18 cellular contexts compared by ENCODE assay signal in genomic region chr14:94770815-94771190, GRCh38. TPM values are rescaled to one million over a fixed set of nuclear protein-coding genes. Genes with fewer than 3 reads are reported as not detected.
DNase-seq lines count a peak whose midpoint lies in the region; ATAC-seq and TF ChIP-seq lines count a peak whose summit lies in the region.
"Had no signal": no experiment of that assay in that cellular context is flagged by ENCODE, and none has a peak within 500 bp of the region (broad histone marks: within the 10 kb centered on the region; RNA-seq: fewer than 3 reads in every experiment).

No MANE protein-coding gene starts in this region.

- H3K14ac ChIP-seq in mesenchymal stem cell (ENCODE audit: low read length in 2 of 2) = no peak overlapping the region

- H3K18ac ChIP-seq in mesenchymal stem cell (ENCODE audit: low read depth in 1 of 2, low read length in 2 of 2) = no peak overlapping the region

- no peak overlapping the region for H2BK15ac ChIP-seq in mesenchymal stem cell (ENCODE audit: low read depth, poor library complexity, severe bottlenecking)

- H3K27ac ChIP-seq in mesenchymal stem cell (ENCODE audit: low read length, poor library complexity, severe bottlenecking) (no peak overlapping the region), brain microvascular endothelial cell (no peak overlapping the region)
- H3K27ac ChIP-seq: ovary, vagina had no signal

- no peak overlapping the region for H3K23ac ChIP-seq in mesenchymal stem cell (ENCODE audit: low read length in 2 of 2)

- H3K4me1 ChIP-seq in mesenchymal stem cell (ENCODE audit: control insufficient read depth, insufficient read depth, low read depth, low read length) = peaks cover 29% of the 10 kb centered on the region

- no peak overlapping the region for H3K4ac ChIP-seq in mesenchymal stem cell (ENCODE audit: low read depth in 1 of 2, low read length in 2 of 2)

- no peak for ATAC-seq in HG03025 (IDR thresholded peaks at IDR 0.05; ENCODE audit: low FRiP score, unreplicated experiment)
- ATAC-seq: PC-3 had no signal

- peaks cover 0 to 15% of the 10 kb centered on the region in 2 experiments for H3K36me3 ChIP-seq in mesenchymal stem cell (ENCODE audit: control insufficient read depth in 1 of 2, insufficient read depth in 2 of 2, low read depth in 1 of 2, low read length in 2 of 2)
- no peaks in the 10 kb centered on the region for H3K36me3 ChIP-seq in brain microvascular endothelial cell (replicated peaks)
- H3K36me3 ChIP-seq: ovary, vagina had no signal

- no peak overlapping the region for H3K27ac Mint-ChIP-seq in activated naive CD4-positive, alpha-beta T cell treated with anti-CD3 and anti-CD28 coated beads, Interleukin-2, amount 50 U/mL, for 24 hours
- no peak overlapping the region for H3K27ac Mint-ChIP-seq in activated T-helper 2 cell treated with anti-CD3 and anti-CD28 coated beads, Interferon-gamma antibody, Interleukin-2, Interleukin-4, amounts not matched to agents 10 μg/mL and 5 μg/mL and 100 μg/mL, durations not matched to agents 14 hours and 24 hours and 36 hours

- 6% methylated on average over 4 of the region's 9 CpGs for WGBS in mesenchymal stem cell

- no peak for TF ChIP-seq CTCF in brain microvascular endothelial cell (IDR thresholded peaks at IDR 0.05; ENCODE audit: low read depth, low read length, missing control alignments)

- no peak overlapping the region for H4K91ac ChIP-seq in mesenchymal stem cell (ENCODE audit: low read length)

- no peaks in the 10 kb centered on the region for H3K9me3 Mint-ChIP-seq in activated naive CD4-positive, alpha-beta T cell treated with anti-CD3 and anti-CD28 coated beads, Interleukin-2, amount 50 U/mL, for 24 hours
- H3K9me3 Mint-ChIP-seq in activated T-helper 2 cell treated with anti-CD3 and anti-CD28 coated beads, Interferon-gamma antibody, Interleukin-2, Interleukin-4, amounts not matched to agents 10 μg/mL and 5 μg/mL and 100 μg/mL, durations not matched to agents 14 hours and 24 hours and 36 hours = no peaks in the 10 kb centered on the region

- H3K4me3 ChIP-seq in mesenchymal stem cell (ENCODE audit: insufficient read depth in 1 of 2, low read depth in 1 of 2, low read length in 2 of 2) = peak overlapping the region in 1 of 2 experiments; percentile 87
- no peak overlapping the region for H3K4me3 ChIP-seq in brain microvascular endothelial cell (ENCODE audit: low read depth, low read length)

- no peak overlapping the region for H3K4me2 ChIP-seq in mesenchymal stem cell (ENCODE audit: low read length, poor library complexity, severe bottlenecking)

- no peaks in the 10 kb centered on the region for H3K36me3 Mint-ChIP-seq in activated naive CD4-positive, alpha-beta T cell treated with anti-CD3 and anti-CD28 coated beads, Interleukin-2, amount 50 U/mL, for 24 hours
- H3K36me3 Mint-ChIP-seq in activated T-helper 2 cell treated with anti-CD3 and anti-CD28 coated beads, Interferon-gamma antibody, Interleukin-2, Interleukin-4, amounts not matched to agents 10 μg/mL and 5 μg/mL and 100 μg/mL, durations not matched to agents 14 hours and 24 hours and 36 hours (ENCODE audit: low read depth) = peaks cover 7% of the 10 kb centered on the region

- H3K27me3 ChIP-seq in mesenchymal stem cell (ENCODE audit: control insufficient read depth in 1 of 2, insufficient read depth in 1 of 2, low read length in 2 of 2) (peaks cover 13 to 94% of the 10 kb centered on the region in 2 experiments), brain microvascular endothelial cell (replicated peaks) (peaks cover 93% of the 10 kb centered on the region)

- H3K27me3 Mint-ChIP-seq in activated naive CD4-positive, alpha-beta T cell treated with anti-CD3 and anti-CD28 coated beads, Interleukin-2, amount 50 U/mL, for 24 hours = peaks cover 53% of the 10 kb centered on the region
- H3K27me3 Mint-ChIP-seq in activated T-helper 2 cell treated with anti-CD3 and anti-CD28 coated beads, Interferon-gamma antibody, Interleukin-2, Interleukin-4, amounts not matched to agents 10 μg/mL and 5 μg/mL and 100 μg/mL, durations not matched to agents 14 hours and 24 hours and 36 hours (ENCODE audit: low read depth) = peaks cover 80% of the 10 kb centered on the region

- H2AFZ ChIP-seq in mesenchymal stem cell (ENCODE audit: low read depth, low read length) = no peak overlapping the region

- no peaks in the 10 kb centered on the region for H3K9me3 ChIP-seq in mesenchymal stem cell (ENCODE audit: control insufficient read depth, low read length)
- H3K9me3 ChIP-seq: vagina had no signal

- no peak overlapping the region for H2BK12ac ChIP-seq in mesenchymal stem cell (ENCODE audit: low read length in 2 of 2)

- peak overlapping the region; percentile 93 for H3K9ac ChIP-seq in mesenchymal stem cell (ENCODE audit: low read length)

- H3K4me1 Mint-ChIP-seq in activated naive CD4-positive, alpha-beta T cell treated with anti-CD3 and anti-CD28 coated beads, Interleukin-2, amount 50 U/mL, for 24 hours = peaks cover 20% of the 10 kb centered on the region
- H3K4me1 Mint-ChIP-seq in activated T-helper 2 cell treated with anti-CD3 and anti-CD28 coated beads, Interferon-gamma antibody, Interleukin-2, Interleukin-4, amounts not matched to agents 10 μg/mL and 5 μg/mL and 100 μg/mL, durations not matched to agents 14 hours and 24 hours and 36 hours (ENCODE audit: low read depth) = peaks cover 9% of the 10 kb centered on the region

- H4K8ac ChIP-seq in mesenchymal stem cell (ENCODE audit: low read length) = no peak overlapping the region

- intact Hi-C loops in activated T-helper 2 cell treated with anti-CD3 and anti-CD28 coated beads, Interferon-gamma antibody, Interleukin-2, Interleukin-4, amounts not matched to agents 10 μg/mL and 5 μg/mL and 100 μg/mL, durations not matched to agents 14 hours and 24 hours and 36 hours (cut with micrococcal nuclease) = loop anchor here (5.0 kb wide), 1 partner anchor 984 kb away; the partner anchor contains the start of gene PRIMA1

- H3K4me3 Mint-ChIP-seq in activated naive CD4-positive, alpha-beta T cell treated with anti-CD3 and anti-CD28 coated beads, Interleukin-2, amount 50 U/mL, for 24 hours = peak overlapping the region; percentile 42
- peak overlapping the region; percentile 39 for H3K4me3 Mint-ChIP-seq in activated T-helper 2 cell treated with anti-CD3 and anti-CD28 coated beads, Interferon-gamma antibody, Interleukin-2, Interleukin-4, amounts not matched to agents 10 μg/mL and 5 μg/mL and 100 μg/mL, durations not matched to agents 14 hours and 24 hours and 36 hours (ENCODE audit: low read depth)

- DNase-seq in activated naive CD4-positive, alpha-beta T cell treated with Interleukin-2 at 50 U/mL for 16 hours = no peak
- no peak for DNase-seq in activated T-helper 2 cell treated with anti-CD3 and anti-CD28 coated beads, Interferon-gamma antibody, Interleukin-2, Interleukin-4, amounts not matched to agents 10 μg/mL and 5 μg/mL and 100 μg/mL, durations not matched to agents 14 hours and 24 hours and 36 hours (ENCODE audit: low spot score)
- DNase-seq in mesenchymal stem cell = no peak
- no peak for DNase-seq in NCI-H526 (lab: John Stamatoyannopoulos, UW)
- DNase-seq in brain microvascular endothelial cell = no peak
- no peak for DNase-seq in NCI-H1436 (lab: John Stamatoyannopoulos, UW)
- DNase-seq: AML-193; anterior cingulate cortex; GDM1; MM.1S; NCI-H226; ovary; PC-3; stimulated activated CD4-positive, alpha-beta T cell treated with anti-CD3 and anti-CD28 coated beads, Interleukin-15, amount 100 ng/mL, for 24 hours had no signal

- in situ Hi-C loops in brain microvascular endothelial cell (cut with HindIII; ENCODE audit: low pct_ligation_motif_present, low sequenced_read_pairs) = no loop called here

- H2BK120ac ChIP-seq in mesenchymal stem cell (ENCODE audit: low read depth, low read length) = no peak overlapping the region

- no peak overlapping the region for H2AK5ac ChIP-seq in mesenchymal stem cell (ENCODE audit: low read length, severe bottlenecking)

- no peaks in the 10 kb centered on the region for H3K79me1 ChIP-seq in mesenchymal stem cell (replicated peaks; ENCODE audit: low read length, poor library complexity, severe bottlenecking)

- H2BK5ac ChIP-seq in mesenchymal stem cell (ENCODE audit: low read depth, low read length, poor library complexity, severe bottlenecking) = no peak overlapping the region

RNA-seq across cellular contexts. Expression of gene GSC, which starts 0.9 kb away (rescaled TPM):
- 0.14 TPM in 1 of 2 replicates, not detected in the other for total RNA-seq in activated T-helper 2 cell treated with anti-CD3 and anti-CD28 coated beads, Interferon-gamma antibody, Interleukin-2, Interleukin-4, amounts not matched to agents 10 μg/mL and 5 μg/mL and 100 μg/mL, durations not matched to agents 14 hours and 24 hours and 36 hours
- not detected for polyA plus RNA-seq in mesenchymal stem cell (2013, experiment 1 of 2)
- not detected for polyA plus RNA-seq in mesenchymal stem cell (2013, experiment 2 of 2)
- total RNA-seq: liver, PC-3 had no signal
- polyA plus RNA-seq: liver had no signal
